ENCODE assay signal across 30 cellular contexts in genomic region chr10:66714741-66715140, GRCh38.
DNase-seq lines count a peak whose midpoint lies in the region; ATAC-seq and TF ChIP-seq lines count a peak whose summit lies in the region.
"Had no signal": no experiment of that assay in that cellular context is flagged by ENCODE, and none has a peak within 500 bp of the region (broad histone marks: within the 10 kb centered on the region; RNA-seq: fewer than 3 reads in every experiment).

No MANE protein-coding gene starts in this region.

- H3K4me3 ChIP-seq in foreskin fibroblast (ENCODE audit: low read depth in 1 of 2, low read length in 2 of 2) (no peak overlapping the region), PC-9 (no peak overlapping the region), trophoblast cell (ENCODE audit: low read depth, low read length) (no peak overlapping the region), GM23248 (no peak overlapping the region)
- H3K4me3 ChIP-seq: ascending aorta, BLaER1, left ventricle myocardium inferior, ovary, uterus had no signal

- H3K23ac ChIP-seq in trophoblast cell (ENCODE audit: low read length), result no peak overlapping the region

- intact Hi-C loops in PC-9 (cut with micrococcal nuclease; ENCODE audit: unreplicated experiment), result no loop called here

- WGBS in trophoblast cell (ENCODE audit: extremely low coverage, insufficient coverage, insufficient read length), result no CpG with 5 or more reads among the region's 1 CpG
- WGBS in GM23248 (ENCODE audit: low coverage in 1 of 2, low lambda C conversion rate in 2 of 2, missing lambda C conversion rate in 2 of 2), 2 experiments, result 0 to 6% methylated on average over 1 of the region's 1 CpG

- H3F3A ChIP-seq in PC-9 (ENCODE audit: insufficient read depth, low read depth) (no peaks in the 10 kb centered on the region), GM23248 (ENCODE audit: insufficient read depth) (no peaks in the 10 kb centered on the region)

- no peaks in the 10 kb centered on the region for H3K36me3 ChIP-seq in PC-9 (ENCODE audit: low read depth)
- H3K36me3 ChIP-seq in trophoblast cell (ENCODE audit: control insufficient read depth in 1 of 2, insufficient read depth in 2 of 2, low read length in 2 of 2), result no peaks in the 10 kb centered on the region
- no peaks in the 10 kb centered on the region for H3K36me3 ChIP-seq in GM23248 (ENCODE audit: low read depth)
- H3K36me3 ChIP-seq: ascending aorta, BLaER1, left ventricle myocardium inferior, ovary, uterus had no signal

- H3K4me2 ChIP-seq in PC-9 (no peak overlapping the region), trophoblast cell (ENCODE audit: low read length) (no peak overlapping the region), GM23248 (ENCODE audit: unreplicated experiment) (no peak overlapping the region)
- H3K4me2 ChIP-seq: BLaER1 had no signal

- BruUV-seq in PC-9 (replicated peaks; lab: Mats Ljungman, UMichigan), result no TSS peak

- peak; percentile 2 for DNase-seq in EL
- DNase-seq in LHCN-M2 (ENCODE audit: low read depth), result peak; percentile 36
- DNase-seq in amniotic epithelial cell (ENCODE audit: low read depth), result peak; percentile 71
- peak; percentile 4 to 54 for DNase-seq in foreskin fibroblast
- no peak for DNase-seq in PC-9
- DNase-seq in trophoblast cell, result no peak
- no peak for DNase-seq in GM23248
- DNase-seq: activated CD4-positive, alpha-beta T cell treated with anti-CD3 and anti-CD28 coated beads, Interleukin-2, amount 50 U/mL, for 4 hours; Caco-2; DMS79 treated with DMSO at 0.1 percent for 48 hours; HFFc6; immature natural killer cell; left ventricle myocardium inferior; midbrain; MM.1S; NCI-H187; NCI-H2171 treated with DMSO at 0.1 percent for 48 hours; NCI-H526; nephron progenitor cell; ovary; retina; stimulated activated CD4-positive, alpha-beta T cell treated with anti-CD3 and anti-CD28 coated beads, Interleukin-12 subunit alpha, Interleukin-12 subunit beta, amount 100 ng/mL, for 4 hours; stimulated activated CD4-positive, alpha-beta T cell treated with anti-CD3 and anti-CD28 coated beads, Interleukin-4, amount 100 ng/mL, for 24 hours; stimulated activated naive B cell treated with anti-CD40 and anti-IgM and Interleukin-4, amounts not matched to agents 10 μg/mL and 1 μg/mL and 100 μg/mL, for 72 hours; T-helper 9 cell; uterus had no signal

- TF ChIP-seq CTCF in foreskin fibroblast (IDR thresholded peaks at IDR 0.05; ENCODE audit: low read depth, low read length) (no peak), PC-9 (conservative IDR thresholded peaks at IDR 0.05) (no peak)

- H3K79me2 ChIP-seq in PC-9 (ENCODE audit: low read depth) (no peaks in the 10 kb centered on the region), trophoblast cell (ENCODE audit: control insufficient read depth, insufficient read depth, low read length, poor library complexity) (no peaks in the 10 kb centered on the region), GM23248 (ENCODE audit: insufficient read depth) (no peaks in the 10 kb centered on the region)

- H4K8ac ChIP-seq in trophoblast cell (ENCODE audit: low read depth, low read length), result no peak overlapping the region

- H3K9me2 ChIP-seq in PC-9 (ENCODE audit: insufficient read depth) (no peaks in the 10 kb centered on the region), GM23248 (ENCODE audit: insufficient read depth) (no peaks in the 10 kb centered on the region)

- no peak overlapping the region for H3K18ac ChIP-seq in trophoblast cell (ENCODE audit: low read length)

- H4K91ac ChIP-seq in trophoblast cell (ENCODE audit: low read depth, low read length), result no peak overlapping the region

- no peak overlapping the region for H3K14ac ChIP-seq in trophoblast cell (ENCODE audit: low read length)

- no peak overlapping the region for H2BK120ac ChIP-seq in trophoblast cell (ENCODE audit: insufficient read depth, low read length, poor library complexity)

- POLR2A ChIA-PET in PC-9 (lab: Charles Lee; ENCODE audit: unreplicated experiment), result no interaction called here

- H2AFZ ChIP-seq in PC-9, result no peak overlapping the region
- no peak overlapping the region for H2AFZ ChIP-seq in trophoblast cell (ENCODE audit: insufficient read depth, low read length, poor library complexity)
- no peak overlapping the region for H2AFZ ChIP-seq in GM23248

- no peaks in the 10 kb centered on the region for H3K4me1 ChIP-seq in PC-9 (replicated peaks; ENCODE audit: insufficient read depth)
- no peaks in the 10 kb centered on the region for H3K4me1 ChIP-seq in trophoblast cell (ENCODE audit: control insufficient read depth in 1 of 2, insufficient read depth in 2 of 2, low read length in 2 of 2)
- H3K4me1 ChIP-seq in GM23248 (ENCODE audit: insufficient read depth), result no peaks in the 10 kb centered on the region
- H3K4me1 ChIP-seq: ascending aorta, BLaER1, Caco-2, uterus had no signal

- H3K4ac ChIP-seq in trophoblast cell (ENCODE audit: low read depth, low read length), result no peak overlapping the region

- H2AK5ac ChIP-seq in trophoblast cell (ENCODE audit: low read length), result no peak overlapping the region

- H2BK12ac ChIP-seq in trophoblast cell (ENCODE audit: low read length), result no peak overlapping the region

- CTCF ChIA-PET in PC-9 (lab: Charles Lee), result no interaction called here

- H3K9ac ChIP-seq in trophoblast cell (ENCODE audit: low read length), result no peak overlapping the region
- H3K9ac ChIP-seq in GM23248, result no peak overlapping the region
- H3K9ac ChIP-seq: BLaER1 had no signal

- H4K20me1 ChIP-seq in PC-9 (ENCODE audit: insufficient read depth) (no peaks in the 10 kb centered on the region; the same call in 1 of the 2 replicates), GM23248 (ENCODE audit: insufficient read depth) (no peaks in the 10 kb centered on the region)
- H4K20me1 ChIP-seq: BLaER1 had no signal

- H4K12ac ChIP-seq in trophoblast cell (ENCODE audit: low read depth, low read length), result no peak overlapping the region

- H2BK5ac ChIP-seq in trophoblast cell (ENCODE audit: low read depth, low read length, poor library complexity), result no peak overlapping the region

- no peaks in the 10 kb centered on the region for H3K9me3 ChIP-seq in PC-9 (ENCODE audit: insufficient read depth, low read depth)
- H3K9me3 ChIP-seq in trophoblast cell (ENCODE audit: insufficient read depth, low read depth, low read length), result no peaks in the 10 kb centered on the region
- H3K9me3 ChIP-seq in GM23248 (ENCODE audit: low read depth), result no peaks in the 10 kb centered on the region
- H3K9me3 ChIP-seq: ascending aorta, BLaER1, Caco-2, left ventricle myocardium inferior, ovary, uterus had no signal

- H3K27me3 ChIP-seq in PC-9 (ENCODE audit: insufficient read depth, low read depth) (no peaks in the 10 kb centered on the region), trophoblast cell (ENCODE audit: insufficient read depth, low read length) (no peaks in the 10 kb centered on the region), GM23248 (replicated peaks; ENCODE audit: insufficient read depth) (no peaks in the 10 kb centered on the region)
- H3K27me3 ChIP-seq: ascending aorta, BLaER1, ovary, uterus had no signal

- no peak for ATAC-seq in GM21515 (IDR thresholded peaks at IDR 0.05; ENCODE audit: unreplicated experiment)
- ATAC-seq: stimulated activated naive B cell treated with anti-CD40 and anti-IgM and Interleukin-4, amounts not matched to agents 10 μg/mL and 1 μg/mL and 100 μg/mL, for 72 hours; WTC11 had no signal

- in situ Hi-C loops in GM23248 (cut with MboI), result no loop called here

- H3K27ac ChIP-seq in PC-9 (no peak overlapping the region), trophoblast cell (ENCODE audit: low read depth, low read length) (no peak overlapping the region), GM23248 (no peak overlapping the region)
- H3K27ac ChIP-seq: ascending aorta, BLaER1, left ventricle myocardium inferior, ovary, uterus had no signal

- no peaks in the 10 kb centered on the region for H3K79me1 ChIP-seq in trophoblast cell (ENCODE audit: low read length)

Comparison
In these comparisons a context has a peak if more than half of its experiments do, and no peak if none do; other contexts are left out.
1. DNase-seq: peak in EL (single experiment), LHCN-M2 (single experiment), amniotic epithelial cell (single experiment) and foreskin fibroblast (2 of 2); none in PC-9 (0 of 2), trophoblast cell (0 of 2) and GM23248 (single experiment).